In the genomic region with DNA sequence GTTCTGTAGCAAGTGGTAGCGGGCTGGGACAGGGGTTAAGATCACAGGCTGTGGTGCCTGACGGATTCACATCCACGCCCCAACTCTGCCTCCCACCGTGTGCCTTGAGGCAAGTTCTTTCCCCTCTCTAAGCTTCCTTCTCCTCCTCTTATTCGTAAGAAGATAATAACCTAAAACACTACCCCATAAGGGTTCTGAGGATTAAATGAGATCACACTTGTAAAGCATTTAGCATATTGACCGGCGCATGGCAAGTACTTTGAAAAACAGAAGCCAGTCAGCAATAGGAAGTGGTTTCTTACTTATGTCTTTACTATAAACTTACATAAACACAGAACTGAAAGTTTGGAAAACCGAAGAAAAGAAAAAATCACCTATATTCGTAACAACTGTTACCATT, we compare ENCODE assay signal across 22 cellular contexts. TPM values are rescaled to one million over a fixed set of nuclear protein-coding genes. Genes with fewer than 3 reads are reported as not detected.
DNase-seq lines count a peak whose midpoint lies in the region; TF ChIP-seq lines count a peak whose summit lies in the region.
"Had no signal": no experiment of that assay in that cellular context is flagged by ENCODE, and none has a peak within 500 bp of the region (broad histone marks: within the 10 kb centered on the region; RNA-seq: fewer than 3 reads in every experiment).

No MANE protein-coding gene starts in this region.

- TF ChIP-seq CTCF in CD14-positive monocyte (IDR thresholded peaks at IDR 0.05) (no peak), PC-9 (conservative IDR thresholded peaks at IDR 0.05) (no peak)

- peaks cover 18% of the 10 kb centered on the region for H3K27me3 ChIP-seq in PC-9 (ENCODE audit: insufficient read depth, low read depth)

- H3K36me3 ChIP-seq in mesodermal cell (ENCODE audit: control insufficient read depth, insufficient read depth, low read length), result no peaks in the 10 kb centered on the region
- no peaks in the 10 kb centered on the region for H3K36me3 ChIP-seq in PC-9 (ENCODE audit: low read depth)
- H3K36me3 ChIP-seq: gastroesophageal sphincter had no signal

- H3K79me2 ChIP-seq in PC-9 (ENCODE audit: low read depth), result no peaks in the 10 kb centered on the region

- no peak overlapping the region for H2AFZ ChIP-seq in PC-9

- WGBS in mesodermal cell (ENCODE audit: insufficient coverage in 2 of 2), 2 experiments, result 54 to 81% methylated on average over 2 to 5 of the region's 9 CpGs

- H3K9me3 ChIP-seq in mesodermal cell (ENCODE audit: control insufficient read depth, low read length), result peaks cover 10% of the 10 kb centered on the region
- no peaks in the 10 kb centered on the region for H3K9me3 ChIP-seq in PC-9 (ENCODE audit: insufficient read depth, low read depth)
- H3K9me3 ChIP-seq: gastroesophageal sphincter, SK-N-SH had no signal

- H3K27me3 Mint-ChIP-seq in CD14-positive monocyte (ENCODE audit: low read depth in 3 of 3), result peaks cover 0 to 2% (median under 1%) of the 10 kb centered on the region in 3 donors
- H3K27me3 Mint-ChIP-seq: progenitor cell of endocrine pancreas had no signal

- BruUV-seq in PC-9 (replicated peaks; lab: Mats Ljungman, UMichigan), result no TSS peak

- H3K4me1 ChIP-seq in mesodermal cell (ENCODE audit: control insufficient read depth, insufficient read depth, low read length, poor library complexity, severe bottlenecking), result peaks cover 23% of the 10 kb centered on the region
- peaks cover 1% of the 10 kb centered on the region for H3K4me1 ChIP-seq in PC-9 (replicated peaks; ENCODE audit: insufficient read depth)

- POLR2A ChIA-PET in PC-9 (lab: Charles Lee; ENCODE audit: unreplicated experiment), result no interaction called here

- peak overlapping the region; percentile 64 to 81 for H3K4me3 Mint-ChIP-seq in CD14-positive monocyte
- H3K4me3 Mint-ChIP-seq: activated CD4-positive, alpha-beta memory T cell treated with anti-CD3 and anti-CD28 coated beads, Interleukin-2, amount 10 ng/mL, durations not matched to agents 7 days and 5 days; CD8-positive, alpha-beta memory T cell; neural crest cell had no signal

- H3F3A ChIP-seq in PC-9 (ENCODE audit: insufficient read depth, low read depth), result no peaks in the 10 kb centered on the region

- H3K4me3 ChIP-seq in mesodermal cell (ENCODE audit: extremely low read depth, insufficient read depth, low read length, poor library complexity, severe bottlenecking) (no peak overlapping the region), PC-9 (no peak overlapping the region)
- H3K4me3 ChIP-seq: coronary artery, gastroesophageal sphincter had no signal

- in situ Hi-C loops in KBM-7 (cut with MboI; ENCODE audit: low pct_unique_long_range_greater_than_20kb, low sequenced_read_pairs), result no loop called here

- intact Hi-C loops in CD14-positive monocyte (cut with micrococcal nuclease), result no loop called here
- intact Hi-C loops in PC-9 (cut with micrococcal nuclease; ENCODE audit: unreplicated experiment), result no loop called here

- CTCF ChIA-PET in PC-9 (lab: Charles Lee), result no interaction called here

- peaks cover 0 to 3% of the 10 kb centered on the region in 2 donors for H3K36me3 Mint-ChIP-seq in CD14-positive monocyte
- H3K36me3 Mint-ChIP-seq: CD8-positive, alpha-beta memory T cell had no signal

- H4K20me1 ChIP-seq in PC-9 (ENCODE audit: insufficient read depth), result no peaks in the 10 kb centered on the region

- no peak for DNase-seq in CD14-positive monocyte (ENCODE audit: low spot score)
- DNase-seq in KBM-7, result peak; percentile 56
- DNase-seq in NOMO-1 (lab: John Stamatoyannopoulos, UW; ENCODE audit: unreplicated experiment in 2 of 2), result peak; percentile 27 to 74
- DNase-seq in PC-9, result no peak
- no peak for DNase-seq in stimulated activated CD4-positive, alpha-beta T cell treated with anti-CD3 and anti-CD28 coated beads, Interleukin-12 subunit alpha, Interleukin-12 subunit beta, amount 100 ng/mL, for 4 hours
- no peak for DNase-seq in 8988T
- DNase-seq: activated CD4-positive, alpha-beta memory T cell treated with anti-CD3 and anti-CD28 coated beads, Interleukin-2, amount 10 ng/mL, durations not matched to agents 7 days and 5 days; activated naive CD4-positive, alpha-beta T cell; activated T-cell treated with anti-CD3 and anti-CD28 coated beads for 4 hours; amniotic stem cell; CD8-positive, alpha-beta memory T cell; DMS79; GOT3; left ventricle myocardium superior; NCI-H1694 treated with DMSO at 0.1 percent for 48 hours; NCI-H774 had no signal

- peak overlapping the region; percentile 66 to 89 (median 86) for H3K27ac Mint-ChIP-seq in CD14-positive monocyte
- H3K27ac Mint-ChIP-seq: activated CD4-positive, alpha-beta memory T cell treated with anti-CD3 and anti-CD28 coated beads, Interleukin-2, amount 10 ng/mL, durations not matched to agents 7 days and 5 days; progenitor cell of endocrine pancreas had no signal

- H3K4me2 ChIP-seq in PC-9, result no peak overlapping the region
- H3K4me2 ChIP-seq: SK-N-SH had no signal

- H3K9me2 ChIP-seq in PC-9 (ENCODE audit: insufficient read depth), result no peaks in the 10 kb centered on the region
- H3K9me2 ChIP-seq: SK-N-SH had no signal

- H3K27ac ChIP-seq in mesodermal cell (ENCODE audit: low read depth, low read length, severe bottlenecking), result peak overlapping the region; percentile 62
- H3K27ac ChIP-seq in PC-9, result no peak overlapping the region
- H3K27ac ChIP-seq: coronary artery, gastroesophageal sphincter had no signal

- peaks cover 0 to 7% (median 4%) of the 10 kb centered on the region in 7 donors for H3K9me3 Mint-ChIP-seq in CD14-positive monocyte
- H3K9me3 Mint-ChIP-seq: activated CD4-positive, alpha-beta memory T cell treated with anti-CD3 and anti-CD28 coated beads, Interleukin-2, amount 10 ng/mL, durations not matched to agents 7 days and 5 days; CD8-positive, alpha-beta memory T cell; neural crest cell had no signal

- peaks cover 65% of the 10 kb centered on the region for H3K4me1 Mint-ChIP-seq in CD14-positive monocyte
- H3K4me1 Mint-ChIP-seq: activated CD4-positive, alpha-beta memory T cell treated with anti-CD3 and anti-CD28 coated beads, Interleukin-2, amount 10 ng/mL, durations not matched to agents 7 days and 5 days; CD8-positive, alpha-beta memory T cell had no signal

RNA-seq across cellular contexts. Expression of a gene that starts 15.5 kb away (rescaled TPM):
- 10 to 100 TPM; 48.8 to 75.8 TPM for polyA plus RNA-seq in CD14-positive monocyte
- 149 TPM for polyA plus RNA-seq in mesodermal cell (2013, experiment 1 of 2)
- polyA plus RNA-seq in mesodermal cell (2013, experiment 2 of 2), result 134 TPM
- total RNA-seq in PC-9 (2021), result 0.28 and 0.45 TPM in 2 replicates
- total RNA-seq: activated CD4-positive, alpha-beta memory T cell treated with anti-CD3 and anti-CD28 coated beads, Interleukin-2, amount 10 ng/mL, durations not matched to agents 7 days and 5 days had no signal
- polyA plus RNA-seq: CD8-positive, alpha-beta memory T cell had no signal

Comparison
In these comparisons a context has a peak if more than half of its experiments do, and no peak if none do; other contexts are left out.
1. DNase-seq: peak in KBM-7 (single experiment) and NOMO-1 (2 of 2); none in CD14-positive monocyte (single experiment), PC-9 (0 of 2), stimulated activated CD4-positive, alpha-beta T cell treated with anti-CD3 and anti-CD28 coated beads, Interleukin-12 subunit alpha, Interleukin-12 subunit beta, amount 100 ng/mL, for 4 hours (single experiment) and 8988T (single experiment).